Comparison of ENCODE assay signal across 9 cellular contexts in the genomic region with DNA sequence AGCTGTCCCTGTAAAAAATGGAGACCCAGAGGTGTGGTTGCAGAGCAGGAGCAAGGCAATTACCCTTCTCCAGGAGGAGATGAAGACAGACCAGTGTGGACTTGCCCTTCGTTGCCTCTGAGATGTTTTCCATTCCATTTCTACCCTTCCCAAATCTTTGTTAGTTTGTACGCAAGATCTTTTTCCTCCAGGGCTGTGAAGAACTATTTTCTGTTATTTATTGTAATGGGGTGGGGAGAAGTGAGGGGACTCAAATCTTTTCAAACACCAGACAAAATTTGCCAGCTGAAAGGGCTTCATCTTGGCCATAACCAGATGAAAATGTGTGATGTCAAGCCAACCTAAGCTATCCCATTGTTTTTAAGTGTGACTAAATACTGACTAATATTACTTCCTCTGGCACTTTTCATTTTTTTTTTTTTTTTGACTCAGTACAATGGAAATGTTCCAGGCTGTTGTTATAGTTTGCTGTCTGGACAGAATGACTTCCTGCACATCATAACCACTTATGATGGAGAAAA.
DNase-seq lines count a peak whose midpoint lies in the region; ATAC-seq and TF ChIP-seq lines count a peak whose summit lies in the region.
"Had no signal": no experiment of that assay in that cellular context is flagged by ENCODE, and none has a peak within 500 bp of the region (broad histone marks: within the 10 kb centered on the region; RNA-seq: fewer than 3 reads in every experiment).

No MANE protein-coding gene starts in this region.

- DNase-seq in EL (peak; percentile 85), fibroblast of villous mesenchyme (ENCODE audit: low read depth) (peak; percentile 44), gastrocnemius medialis (no peak), HT-29 (ENCODE audit: low spot score) (no peak), NOMO-1 (lab: John Stamatoyannopoulos, UW; ENCODE audit: unreplicated experiment in 2 of 2) (no peak)
- DNase-seq in central memory CD4-positive, alpha-beta T cell = no peak
- DNase-seq: activated CD4-positive, alpha-beta T cell treated with anti-CD3 and anti-CD28 coated beads, Interleukin-2, amount 10 ng/mL, durations not matched to agents 7 days and 5 days had no signal

- intact Hi-C loops in gastrocnemius medialis (cut with DNase I; ENCODE audit: low total_unique reads) = no loop called here

- TF ChIP-seq POLR2A in gastrocnemius medialis (IDR thresholded peaks at IDR 0.05) = no peak

- in situ Hi-C loops in gastrocnemius medialis (cut with MboI; ENCODE audit: low sequenced_read_pairs in 4 of 4) = no loop called here

- peak overlapping the region in 2 of 4 donors; percentile 9 to 41 for H3K27ac ChIP-seq in gastrocnemius medialis

- no peak overlapping the region for H3K4me3 ChIP-seq in fibroblast of villous mesenchyme (ENCODE audit: low read depth, low read length)
- H3K4me3 ChIP-seq in gastrocnemius medialis = no peak overlapping the region

- TF ChIP-seq CTCF in fibroblast of villous mesenchyme (IDR thresholded peaks at IDR 0.05; ENCODE audit: insufficient read depth, low read depth, low read length) (no peak), gastrocnemius medialis (IDR thresholded peaks at IDR 0.05 in 4 of 5, conservative IDR thresholded peaks at IDR 0.05 in 1 of 5) (no peak)

- no peaks in the 10 kb centered on the region for H3K9me3 ChIP-seq in gastrocnemius medialis

- H3K4me1 ChIP-seq in gastrocnemius medialis = peaks cover 9 to 18% of the 10 kb centered on the region in 2 donors

- no peaks in the 10 kb centered on the region for H3K27me3 ChIP-seq in gastrocnemius medialis

- no peaks in the 10 kb centered on the region for H3K36me3 ChIP-seq in gastrocnemius medialis

- ATAC-seq in SK-N-SH treated with all-trans-retinoic acid at 6 μM for 48 hours = peak; percentile 78
- peak; percentile 53 to 78 for ATAC-seq in gastrocnemius medialis
- no peak for ATAC-seq in HG03139 (IDR thresholded peaks at IDR 0.05; ENCODE audit: unreplicated experiment)

TF ChIP-seq in SK-N-SH treated with all-trans-retinoic acid at 6 μM for 48 hours, 23 proteins besides CTCF, POLR2A, EP300 and RAD21:
- TF ChIP-seq RARB (CRISPR knock-in tag; IDR thresholded peaks at IDR 0.05) (no peak), SNAI2 (CRISPR knock-in tag; IDR thresholded peaks at IDR 0.05) (no peak), TCF4 (CRISPR knock-in tag; IDR thresholded peaks at IDR 0.05; ENCODE audit: borderline replicate concordance) (no peak), ARNTL (CRISPR knock-in tag; IDR thresholded peaks at IDR 0.05; ENCODE audit: borderline replicate concordance, low read depth) (no peak), PPARA (CRISPR knock-in tag; IDR thresholded peaks at IDR 0.05; ENCODE audit: borderline replicate concordance) (no peak), ISL1 (CRISPR knock-in tag; IDR thresholded peaks at IDR 0.05) (no peak), BACH2 (CRISPR knock-in tag; IDR thresholded peaks at IDR 0.05; ENCODE audit: borderline replicate concordance) (no peak), ZFP3 (CRISPR knock-in tag; IDR thresholded peaks at IDR 0.05) (no peak), CSDC2 (CRISPR knock-in tag; IDR thresholded peaks at IDR 0.05) (no peak), GLIS3 (CRISPR knock-in tag; IDR thresholded peaks at IDR 0.05) (no peak), ZNF70 (CRISPR knock-in tag; IDR thresholded peaks at IDR 0.05) (no peak), OSR1 (CRISPR knock-in tag; IDR thresholded peaks at IDR 0.05) (no peak), ZNF565 (CRISPR knock-in tag; conservative IDR thresholded peaks at IDR 0.05; ENCODE audit: low read depth) (no peak), ZFP30 (CRISPR knock-in tag; IDR thresholded peaks at IDR 0.05) (no peak)
- TF ChIP-seq, protein P1, sequence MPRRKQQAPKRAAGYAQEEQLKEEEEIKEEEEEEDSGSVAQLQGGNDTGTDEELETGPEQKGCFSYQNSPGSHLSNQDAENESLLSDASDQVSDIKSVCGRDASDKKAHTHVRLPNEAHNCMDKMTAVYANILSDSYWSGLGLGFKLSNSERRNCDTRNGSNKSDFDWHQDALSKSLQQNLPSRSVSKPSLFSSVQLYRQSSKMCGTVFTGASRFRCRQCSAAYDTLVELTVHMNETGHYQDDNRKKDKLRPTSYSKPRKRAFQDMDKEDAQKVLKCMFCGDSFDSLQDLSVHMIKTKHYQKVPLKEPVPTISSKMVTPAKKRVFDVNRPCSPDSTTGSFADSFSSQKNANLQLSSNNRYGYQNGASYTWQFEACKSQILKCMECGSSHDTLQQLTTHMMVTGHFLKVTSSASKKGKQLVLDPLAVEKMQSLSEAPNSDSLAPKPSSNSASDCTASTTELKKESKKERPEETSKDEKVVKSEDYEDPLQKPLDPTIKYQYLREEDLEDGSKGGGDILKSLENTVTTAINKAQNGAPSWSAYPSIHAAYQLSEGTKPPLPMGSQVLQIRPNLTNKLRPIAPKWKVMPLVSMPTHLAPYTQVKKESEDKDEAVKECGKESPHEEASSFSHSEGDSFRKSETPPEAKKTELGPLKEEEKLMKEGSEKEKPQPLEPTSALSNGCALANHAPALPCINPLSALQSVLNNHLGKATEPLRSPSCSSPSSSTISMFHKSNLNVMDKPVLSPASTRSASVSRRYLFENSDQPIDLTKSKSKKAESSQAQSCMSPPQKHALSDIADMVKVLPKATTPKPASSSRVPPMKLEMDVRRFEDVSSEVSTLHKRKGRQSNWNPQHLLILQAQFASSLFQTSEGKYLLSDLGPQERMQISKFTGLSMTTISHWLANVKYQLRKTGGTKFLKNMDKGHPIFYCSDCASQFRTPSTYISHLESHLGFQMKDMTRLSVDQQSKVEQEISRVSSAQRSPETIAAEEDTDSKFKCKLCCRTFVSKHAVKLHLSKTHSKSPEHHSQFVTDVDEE (CRISPR knock-in tag; IDR thresholded peaks at IDR 0.05) = no peak
- TF ChIP-seq, protein P2, sequence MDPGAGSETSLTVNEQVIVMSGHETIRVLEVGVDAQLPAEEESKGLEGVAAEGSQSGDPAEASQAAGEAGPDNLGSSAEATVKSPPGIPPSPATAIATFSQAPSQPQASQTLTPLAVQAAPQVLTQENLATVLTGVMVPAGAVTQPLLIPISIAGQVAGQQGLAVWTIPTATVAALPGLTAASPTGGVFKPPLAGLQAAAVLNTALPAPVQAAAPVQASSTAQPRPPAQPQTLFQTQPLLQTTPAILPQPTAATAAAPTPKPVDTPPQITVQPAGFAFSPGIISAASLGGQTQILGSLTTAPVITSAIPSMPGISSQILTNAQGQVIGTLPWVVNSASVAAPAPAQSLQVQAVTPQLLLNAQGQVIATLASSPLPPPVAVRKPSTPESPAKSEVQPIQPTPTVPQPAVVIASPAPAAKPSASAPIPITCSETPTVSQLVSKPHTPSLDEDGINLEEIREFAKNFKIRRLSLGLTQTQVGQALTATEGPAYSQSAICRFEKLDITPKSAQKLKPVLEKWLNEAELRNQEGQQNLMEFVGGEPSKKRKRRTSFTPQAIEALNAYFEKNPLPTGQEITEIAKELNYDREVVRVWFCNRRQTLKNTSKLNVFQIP (CRISPR knock-in tag; IDR thresholded peaks at IDR 0.05; ENCODE audit: borderline replicate concordance, low read depth) = no peak
- TF ChIP-seq, protein P3, sequence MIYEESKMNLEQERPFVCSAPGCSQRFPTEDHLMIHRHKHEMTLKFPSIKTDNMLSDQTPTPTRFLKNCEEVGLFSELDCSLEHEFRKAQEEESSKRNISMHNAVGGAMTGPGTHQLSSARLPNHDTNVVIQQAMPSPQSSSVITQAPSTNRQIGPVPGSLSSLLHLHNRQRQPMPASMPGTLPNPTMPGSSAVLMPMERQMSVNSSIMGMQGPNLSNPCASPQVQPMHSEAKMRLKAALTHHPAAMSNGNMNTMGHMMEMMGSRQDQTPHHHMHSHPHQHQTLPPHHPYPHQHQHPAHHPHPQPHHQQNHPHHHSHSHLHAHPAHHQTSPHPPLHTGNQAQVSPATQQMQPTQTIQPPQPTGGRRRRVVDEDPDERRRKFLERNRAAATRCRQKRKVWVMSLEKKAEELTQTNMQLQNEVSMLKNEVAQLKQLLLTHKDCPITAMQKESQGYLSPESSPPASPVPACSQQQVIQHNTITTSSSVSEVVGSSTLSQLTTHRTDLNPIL (CRISPR knock-in tag; IDR thresholded peaks at IDR 0.05; ENCODE audit: low read depth) = no peak
TF ChIP-seq in SK-N-SH treated with all-trans-retinoic acid at 6 μM for 48 hours: peak in this region for 0.

Comparison
In these comparisons a context has a peak if more than half of its experiments do, and no peak if none do; other contexts are left out.
1. DNase-seq: peak in EL (single experiment) and fibroblast of villous mesenchyme (single experiment); none in gastrocnemius medialis (0 of 2), HT-29 (single experiment), NOMO-1 (0 of 2) and central memory CD4-positive, alpha-beta T cell (single experiment).